ENCODE assay signal across 29 cellular contexts in the genomic region with DNA sequence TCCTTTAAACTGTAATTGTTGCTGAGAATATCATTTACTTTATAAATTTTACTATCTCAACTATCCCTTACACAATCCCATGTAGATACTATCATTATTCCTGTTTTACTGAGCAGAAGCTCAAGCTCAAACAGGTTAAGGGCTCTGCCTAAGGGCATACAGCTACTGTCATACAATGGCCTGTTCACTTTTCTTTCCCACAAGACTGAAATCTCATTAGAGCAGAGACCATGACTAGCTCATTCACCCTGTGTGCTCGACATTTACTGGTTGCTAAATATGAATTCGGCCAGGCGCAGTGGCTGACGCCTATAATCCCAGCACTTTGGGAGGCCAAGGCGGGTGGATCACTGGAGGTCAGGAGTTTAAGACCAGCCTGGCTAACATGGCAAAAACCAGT. TPM values are rescaled to one million over a fixed set of nuclear protein-coding genes. Genes with fewer than 3 reads are reported as not detected.
"Had no signal": no experiment of that assay in that cellular context is flagged by ENCODE, and none has a peak within 500 bp of the region (broad histone marks: within the 10 kb centered on the region; RNA-seq: fewer than 3 reads in every experiment).

No MANE protein-coding gene starts in this region.

- H3K36me3 Mint-ChIP-seq: activated naive CD8-positive, alpha-beta T cell; mesothelial cell of epicardium; naive thymus-derived CD8-positive, alpha-beta T cell; stimulated activated effector memory CD8-positive, alpha-beta T cell treated with anti-CD3 and anti-CD28 coated beads, Interleukin-12 subunit alpha, Interleukin-12 subunit beta, amount 100 ng/mL, for 72 hours; T-cell had no signal

- H3K4me3 Mint-ChIP-seq: activated CD4-positive, alpha-beta T cell treated with anti-CD3 and anti-CD28 coated beads, Interleukin-2, amount 10 ng/mL, durations not matched to agents 7 days and 5 days; activated CD8-positive, alpha-beta T cell treated with anti-CD3 and anti-CD28 coated beads, Interleukin-2, amount 10 ng/mL, durations not matched to agents 7 days and 5 days; activated naive CD8-positive, alpha-beta T cell; central memory CD8-positive, alpha-beta T cell; effector memory CD8-positive, alpha-beta T cell; mesothelial cell of epicardium; stimulated activated effector memory CD8-positive, alpha-beta T cell treated with anti-CD3 and anti-CD28 coated beads, Interleukin-12 subunit alpha, Interleukin-12 subunit beta, amount 100 ng/mL, for 72 hours; stimulated activated naive CD8-positive, alpha-beta T cell treated with anti-CD3 and anti-CD28 coated beads, Interleukin-15, amount 100 ng/mL, for 72 hours; T-helper 2 cell treated with Interferon-gamma antibody and Interleukin-4, amounts not matched to agents 5 μg/mL and 100 μg/mL, for 36 hours had no signal

- H3K9me3 Mint-ChIP-seq: activated CD4-positive, alpha-beta T cell treated with anti-CD3 and anti-CD28 coated beads, Interleukin-2, amount 10 ng/mL, durations not matched to agents 7 days and 5 days; central memory CD8-positive, alpha-beta T cell; effector memory CD8-positive, alpha-beta T cell; mesothelial cell of epicardium; naive thymus-derived CD8-positive, alpha-beta T cell; stimulated activated effector memory CD8-positive, alpha-beta T cell treated with anti-CD3 and anti-CD28 coated beads, Interleukin-12 subunit alpha, Interleukin-12 subunit beta, amount 100 ng/mL, for 72 hours; stimulated activated naive CD8-positive, alpha-beta T cell treated with anti-CD3 and anti-CD28 coated beads, Interleukin-15, amount 100 ng/mL, for 72 hours; T-cell; T-helper 2 cell treated with Interferon-gamma antibody and Interleukin-4, amounts not matched to agents 5 μg/mL and 100 μg/mL, for 36 hours had no signal

- H3K9me3 ChIP-seq: adrenal gland, ascending aorta, colonic mucosa, left lung, transverse colon, uterus had no signal

- H3K36me3 ChIP-seq: adrenal gland, ascending aorta, brain microvascular endothelial cell, colonic mucosa, left lung, transverse colon, uterus had no signal

- H3K27me3 ChIP-seq: adrenal gland, ascending aorta, brain microvascular endothelial cell, colonic mucosa, dorsolateral prefrontal cortex, transverse colon, uterus had no signal

- H3K27ac Mint-ChIP-seq: activated CD4-positive, alpha-beta T cell treated with anti-CD3 and anti-CD28 coated beads, Interleukin-2, amount 10 ng/mL, durations not matched to agents 7 days and 5 days; activated CD8-positive, alpha-beta T cell treated with anti-CD3 and anti-CD28 coated beads, Interleukin-2, amount 10 ng/mL, durations not matched to agents 7 days and 5 days; activated naive CD8-positive, alpha-beta T cell; effector memory CD8-positive, alpha-beta T cell; mesothelial cell of epicardium; progenitor cell of endocrine pancreas; stimulated activated effector memory CD8-positive, alpha-beta T cell treated with anti-CD3 and anti-CD28 coated beads, Interleukin-12 subunit alpha, Interleukin-12 subunit beta, amount 100 ng/mL, for 72 hours; stimulated activated naive CD8-positive, alpha-beta T cell treated with anti-CD3 and anti-CD28 coated beads, Interleukin-15, amount 100 ng/mL, for 72 hours; T-cell; T-helper 2 cell treated with Interferon-gamma antibody and Interleukin-4, amounts not matched to agents 5 μg/mL and 100 μg/mL, for 36 hours had no signal

- H3K4me1 ChIP-seq: uterus had no signal

- H3K4me3 ChIP-seq: adrenal gland, ascending aorta, colonic mucosa, dorsolateral prefrontal cortex, left lung, transverse colon, uterus had no signal

- H3K27ac ChIP-seq: adrenal gland, ascending aorta, brain microvascular endothelial cell, colonic mucosa, dorsolateral prefrontal cortex, left lung, transverse colon, uterus, VCaP had no signal

- DNase-seq: activated CD4-positive, alpha-beta T cell treated with anti-CD3 and anti-CD28 coated beads, Interleukin-2, amount 10 ng/mL, durations not matched to agents 7 days and 5 days; activated CD4-positive, CD25-positive, alpha-beta regulatory T cell treated with anti-CD3 and anti-CD28 coated beads, Interleukin-2, amount 50 U/mL, for 72 hours; activated CD8-positive, alpha-beta T cell treated with anti-CD3 and anti-CD28 coated beads, Interleukin-2, amount 10 ng/mL, durations not matched to agents 7 days and 5 days; activated gamma-delta T cell treated with Interleukin-2 at 50 U/mL for 16 hours; adrenal gland; brain microvascular endothelial cell; colonic mucosa; effector memory CD8-positive, alpha-beta T cell; kidney glomerular epithelial cell; naive thymus-derived CD8-positive, alpha-beta T cell; right cardiac atrium; stimulated activated CD4-positive, alpha-beta T cell treated with anti-CD3 and anti-CD28 coated beads, Interleukin-2, amount 100 ng/mL, for 24 hours; stimulated activated naive CD8-positive, alpha-beta T cell treated with anti-CD3 and anti-CD28 coated beads, Interleukin-15, amount 100 ng/mL, for 72 hours; T-cell; transverse colon; uterus had no signal

- FAIRE-seq: endothelial cell of umbilical vein had no signal

- ATAC-seq: activated CD8-positive, alpha-beta T cell treated with anti-CD3 and anti-CD28 coated beads, Interleukin-2, amount 10 ng/mL, durations not matched to agents 7 days and 5 days; effector memory CD8-positive, alpha-beta T cell; left lung; naive thymus-derived CD8-positive, alpha-beta T cell; right cardiac atrium; stimulated activated effector memory CD8-positive, alpha-beta T cell treated with anti-CD3 and anti-CD28 coated beads, Interleukin-12 subunit alpha, Interleukin-12 subunit beta, amount 100 ng/mL, for 72 hours; stimulated activated naive CD8-positive, alpha-beta T cell treated with anti-CD3 and anti-CD28 coated beads, Interleukin-15, amount 100 ng/mL, for 72 hours; T-cell had no signal

- H3K4me1 Mint-ChIP-seq: activated CD4-positive, alpha-beta T cell treated with anti-CD3 and anti-CD28 coated beads, Interleukin-2, amount 10 ng/mL, durations not matched to agents 7 days and 5 days; central memory CD8-positive, alpha-beta T cell; stimulated activated effector memory CD8-positive, alpha-beta T cell treated with anti-CD3 and anti-CD28 coated beads, Interleukin-12 subunit alpha, Interleukin-12 subunit beta, amount 100 ng/mL, for 72 hours; stimulated activated naive CD8-positive, alpha-beta T cell treated with anti-CD3 and anti-CD28 coated beads, Interleukin-15, amount 100 ng/mL, for 72 hours; T-cell had no signal

RNA-seq across cellular contexts. Expression of gene MESP2, which starts 1.6 kb away (rescaled TPM):
- total RNA-seq: activated CD4-positive, alpha-beta T cell treated with anti-CD3 and anti-CD28 coated beads, Interleukin-2, amount 10 ng/mL, durations not matched to agents 7 days and 5 days; activated CD8-positive, alpha-beta T cell treated with anti-CD3 and anti-CD28 coated beads, Interleukin-2, amount 10 ng/mL, durations not matched to agents 7 days and 5 days; ascending aorta; glomerular endothelial cell; lung microvascular endothelial cell; naive thymus-derived CD8-positive, alpha-beta T cell; progenitor cell of endocrine pancreas; T-cell had no signal
- polyA plus RNA-seq: naive thymus-derived CD8-positive, alpha-beta T cell had no signal

RNA-seq across cellular contexts. Expression of gene MESP1, which starts 23.4 kb away (rescaled TPM):
- total RNA-seq: mesothelial cell of epicardium had no signal
